Comparison of ENCODE assay signal across 8 cellular contexts in genomic region chr17:27569257-27569722, GRCh38.
DNase-seq lines count a peak whose midpoint lies in the region; ATAC-seq lines count a peak whose summit lies in the region.

No MANE protein-coding gene starts in this region.

- H3K36me3 Mint-ChIP-seq in activated T-cell treated with anti-CD3 and anti-CD28 coated beads, Interleukin-2, amount 50 U/mL, for 4 hours (ENCODE audit: insufficient read depth), result peaks cover 2% of the 10 kb centered on the region

- peak; percentile 59 to 65 for ATAC-seq in activated T-cell treated with anti-CD3 and anti-CD28 coated beads, Interleukin-2, amount 50 U/mL, for 4 hours
- ATAC-seq in left ventricle myocardium superior, result peak; percentile 47
- no peak for ATAC-seq in GM19455 (IDR thresholded peaks at IDR 0.05; ENCODE audit: unreplicated experiment)

- intact Hi-C loops in left ventricle myocardium superior (cut with micrococcal nuclease), result no loop called here

- no peaks in the 10 kb centered on the region for H3K9me3 Mint-ChIP-seq in activated T-cell treated with anti-CD3 and anti-CD28 coated beads, Interleukin-2, amount 50 U/mL, for 4 hours

- peaks cover 51% of the 10 kb centered on the region for H3K4me1 Mint-ChIP-seq in activated T-cell treated with anti-CD3 and anti-CD28 coated beads, Interleukin-2, amount 50 U/mL, for 4 hours (ENCODE audit: low read depth)

- no peaks in the 10 kb centered on the region for H3K27me3 Mint-ChIP-seq in activated T-cell treated with anti-CD3 and anti-CD28 coated beads, Interleukin-2, amount 50 U/mL, for 4 hours (ENCODE audit: low read depth)

- peak; percentile 29 to 35 for DNase-seq in activated CD4-positive, alpha-beta T cell treated with anti-CD3 and anti-CD28 coated beads for 24 hours (ENCODE audit: low read depth in 2 of 2)
- DNase-seq in activated CD4-positive, alpha-beta T cell treated with anti-CD3 and anti-CD28 coated beads for 1 hour, result no peak
- DNase-seq in MV-4-11 (lab: John Stamatoyannopoulos, UW), result peak; percentile 35
- DNase-seq in activated T-cell treated with anti-CD3 and anti-CD28 coated beads, Interleukin-2, amount 50 U/mL, for 4 hours, result peak; percentile 38
- peak; percentile 61 for DNase-seq in left ventricle myocardium superior
- DNase-seq in stimulated activated CD4-positive, alpha-beta T cell treated with anti-CD3 and anti-CD28 coated beads, Interleukin-4, amount 100 ng/mL, for 24 hours, result peak; percentile 61
- no peak for DNase-seq in NCI-H187 (lab: John Stamatoyannopoulos, UW)

- H3K4me3 Mint-ChIP-seq in activated T-cell treated with anti-CD3 and anti-CD28 coated beads, Interleukin-2, amount 50 U/mL, for 4 hours, result no peak overlapping the region

Comparison
In these comparisons a context has a peak if more than half of its experiments do, and no peak if none do; other contexts are left out.
1. DNase-seq: peak in activated CD4-positive, alpha-beta T cell treated with anti-CD3 and anti-CD28 coated beads for 24 hours (2 of 2), MV-4-11 (single experiment), activated T-cell treated with anti-CD3 and anti-CD28 coated beads, Interleukin-2, amount 50 U/mL, for 4 hours (single experiment), left ventricle myocardium superior (single experiment) and stimulated activated CD4-positive, alpha-beta T cell treated with anti-CD3 and anti-CD28 coated beads, Interleukin-4, amount 100 ng/mL, for 24 hours (single experiment); none in activated CD4-positive, alpha-beta T cell treated with anti-CD3 and anti-CD28 coated beads for 1 hour (single experiment) and NCI-H187 (0 of 2).